13 cellular contexts compared by ENCODE assay signal in the genomic region with DNA sequence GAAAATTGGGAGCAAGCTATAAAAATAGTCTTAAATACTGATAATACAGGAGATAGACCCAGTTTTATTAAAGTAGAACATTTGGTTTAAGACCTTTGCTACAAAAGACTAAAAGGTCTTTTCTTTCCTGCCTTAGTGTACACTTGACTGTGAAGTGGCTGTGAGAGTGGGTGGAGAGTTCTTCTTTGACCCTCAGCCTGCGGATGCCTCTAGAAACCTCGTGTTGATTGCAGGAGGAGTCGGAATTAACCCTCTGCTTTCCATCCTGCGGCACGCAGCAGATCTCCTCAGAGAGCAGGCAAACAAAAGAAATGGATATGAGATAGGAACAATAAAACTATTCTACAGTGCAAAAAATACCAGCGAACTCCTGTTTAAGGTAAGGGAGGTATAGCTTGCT. TPM values are rescaled to one million over a fixed set of nuclear protein-coding genes. Genes with fewer than 3 reads are reported as not detected.
A peak's percentile ranks its signal among the peaks of the same experiment; 100 is the strongest.
DNase-seq lines count a peak whose midpoint lies in the region; ATAC-seq lines count a peak whose summit lies in the region.
"Had no signal": no experiment of that assay in that cellular context is flagged by ENCODE, and none has a peak within 500 bp of the region (broad histone marks: within the 10 kb centered on the region; RNA-seq: fewer than 3 reads in every experiment).

No MANE protein-coding gene starts in this region.

- no peaks in the 10 kb centered on the region for H3K9me3 Mint-ChIP-seq in CD4-positive, CD25-positive, alpha-beta regulatory T cell
- no peaks in the 10 kb centered on the region for H3K9me3 Mint-ChIP-seq in IgD-negative memory B cell
- no peaks in the 10 kb centered on the region for H3K9me3 Mint-ChIP-seq in activated naive CD8-positive, alpha-beta T cell treated with anti-CD3 and anti-CD28 coated beads, Interleukin-2, amount 50 U/mL, for 24 hours
- peaks cover 0 to 2% (median 0%) of the 10 kb centered on the region in 9 donors for H3K9me3 Mint-ChIP-seq in naive thymus-derived CD8-positive, alpha-beta T cell

- peak in 2 of 3 donors; percentile 34 to 72 for DNase-seq in CD4-positive, CD25-positive, alpha-beta regulatory T cell
- DNase-seq in activated naive CD8-positive, alpha-beta T cell treated with anti-CD3 and anti-CD28 coated beads, Interleukin-2, amount 50 U/mL, for 24 hours = peak; percentile 44
- peak in 1 of 10 donors; percentile 29 for DNase-seq in naive thymus-derived CD8-positive, alpha-beta T cell
- DNase-seq in NCI-H2196 treated with DMSO at 0.1 percent for 48 hours (lab: John Stamatoyannopoulos, UW; ENCODE audit: unreplicated experiment) (no peak), NCI-H524 (lab: John Stamatoyannopoulos, UW) (no peak), NCI-H82 treated with DMSO at 0.1 percent for 48 hours (lab: John Stamatoyannopoulos, UW; ENCODE audit: unreplicated experiment) (no peak)
- DNase-seq: esophagus squamous epithelium, GM23248, IMR-90, NCI-H2081 had no signal

- peaks cover 72% of the 10 kb centered on the region for H3K36me3 Mint-ChIP-seq in CD4-positive, CD25-positive, alpha-beta regulatory T cell
- H3K36me3 Mint-ChIP-seq in IgD-negative memory B cell = peaks cover 11% of the 10 kb centered on the region
- H3K36me3 Mint-ChIP-seq in activated naive CD8-positive, alpha-beta T cell treated with anti-CD3 and anti-CD28 coated beads, Interleukin-2, amount 50 U/mL, for 24 hours (ENCODE audit: low read depth) = peaks cover 64% of the 10 kb centered on the region
- H3K36me3 Mint-ChIP-seq in naive thymus-derived CD8-positive, alpha-beta T cell = peaks cover 65 to 92% (median 72%) of the 10 kb centered on the region in 3 donors

- peaks cover 92% of the 10 kb centered on the region for H3K4me1 ChIP-seq in CD4-positive, CD25-positive, alpha-beta regulatory T cell (ENCODE audit: control insufficient read depth, insufficient read depth, low read length, poor library complexity, severe bottlenecking)

- peak overlapping the region; percentile 81 for H3K27ac ChIP-seq in CD4-positive, CD25-positive, alpha-beta regulatory T cell (ENCODE audit: insufficient read depth, low read length, poor library complexity, severe bottlenecking)
- H3K27ac ChIP-seq: C4-2B, GM23248 had no signal

- H3K4me3 ChIP-seq in CD4-positive, CD25-positive, alpha-beta regulatory T cell (ENCODE audit: low read depth, low read length) = peak overlapping the region; percentile 92
- H3K4me3 ChIP-seq: esophagus squamous epithelium, GM23248 had no signal

- H3K36me3 ChIP-seq in CD4-positive, CD25-positive, alpha-beta regulatory T cell (ENCODE audit: control insufficient read depth, insufficient read depth, low read length) = peaks cover 36% of the 10 kb centered on the region

- no peaks in the 10 kb centered on the region for H3K9me3 ChIP-seq in CD4-positive, CD25-positive, alpha-beta regulatory T cell (ENCODE audit: control insufficient read depth in 2 of 2, low read length in 2 of 2)
- H3K9me3 ChIP-seq: esophagus squamous epithelium had no signal

- no peaks in the 10 kb centered on the region for H3K27me3 ChIP-seq in CD4-positive, CD25-positive, alpha-beta regulatory T cell (ENCODE audit: control insufficient read depth, insufficient read depth, low read length)
- H3K27me3 ChIP-seq: esophagus squamous epithelium had no signal

- POLR2A ChIA-PET in naive thymus-derived CD8-positive, alpha-beta T cell (lab: Charles Lee) = interaction anchor here (0.6 to 11.0 kb wide), 15 partner anchors 8 to 541 kb away, joined by 3 to 268 read pairs (median 6); a partner anchor contains a TSS

- H3K27ac Mint-ChIP-seq in CD4-positive, CD25-positive, alpha-beta regulatory T cell = peak overlapping the region; percentile 96 to 99 (median 96)
- H3K27ac Mint-ChIP-seq in IgD-negative memory B cell = peak overlapping the region in 2 of 3 donors; percentile 24 to 86
- peak overlapping the region; percentile 94 for H3K27ac Mint-ChIP-seq in activated naive CD8-positive, alpha-beta T cell treated with anti-CD3 and anti-CD28 coated beads, Interleukin-2, amount 50 U/mL, for 24 hours
- peak overlapping the region; percentile 86 to 99 (median 96) for H3K27ac Mint-ChIP-seq in naive thymus-derived CD8-positive, alpha-beta T cell

- peak; percentile 22 to 26 for ATAC-seq in CD4-positive, CD25-positive, alpha-beta regulatory T cell (ENCODE audit: low read depth in 2 of 2)
- peak; percentile 35 for ATAC-seq in activated naive CD8-positive, alpha-beta T cell treated with anti-CD3 and anti-CD28 coated beads, Interleukin-2, amount 50 U/mL, for 24 hours
- peak; percentile 12 to 15 for ATAC-seq in naive thymus-derived CD8-positive, alpha-beta T cell
- no peak for ATAC-seq in GM18858 (IDR thresholded peaks at IDR 0.05; ENCODE audit: unreplicated experiment)

- no peaks in the 10 kb centered on the region for H3K27me3 Mint-ChIP-seq in CD4-positive, CD25-positive, alpha-beta regulatory T cell
- H3K27me3 Mint-ChIP-seq in IgD-negative memory B cell = no peaks in the 10 kb centered on the region
- H3K27me3 Mint-ChIP-seq in activated naive CD8-positive, alpha-beta T cell treated with anti-CD3 and anti-CD28 coated beads, Interleukin-2, amount 50 U/mL, for 24 hours = no peaks in the 10 kb centered on the region
- H3K27me3 Mint-ChIP-seq in naive thymus-derived CD8-positive, alpha-beta T cell = no peaks in the 10 kb centered on the region

- H3K4me3 Mint-ChIP-seq in CD4-positive, CD25-positive, alpha-beta regulatory T cell = peak overlapping the region; percentile 91 to 96 (median 94)
- peak overlapping the region in 3 of 4 donors; percentile 57 to 74 (median 72) for H3K4me3 Mint-ChIP-seq in IgD-negative memory B cell
- peak overlapping the region; percentile 80 for H3K4me3 Mint-ChIP-seq in activated naive CD8-positive, alpha-beta T cell treated with anti-CD3 and anti-CD28 coated beads, Interleukin-2, amount 50 U/mL, for 24 hours
- peak overlapping the region; percentile 84 to 100 (median 93) for H3K4me3 Mint-ChIP-seq in naive thymus-derived CD8-positive, alpha-beta T cell

- H3K4me1 Mint-ChIP-seq in CD4-positive, CD25-positive, alpha-beta regulatory T cell = peaks cover 49 to 95% (median 80%) of the 10 kb centered on the region in 4 donors
- H3K4me1 Mint-ChIP-seq in IgD-negative memory B cell = peaks cover 13 to 21% (median 20%) of the 10 kb centered on the region in 3 donors
- peaks cover 98% of the 10 kb centered on the region for H3K4me1 Mint-ChIP-seq in activated naive CD8-positive, alpha-beta T cell treated with anti-CD3 and anti-CD28 coated beads, Interleukin-2, amount 50 U/mL, for 24 hours
- H3K4me1 Mint-ChIP-seq in naive thymus-derived CD8-positive, alpha-beta T cell = peaks cover 48 to 99% (median 96%) of the 10 kb centered on the region in 4 donors

RNA-seq across cellular contexts. Expression of a gene that starts 36.5 kb away (rescaled TPM):
- total RNA-seq in CD4-positive, CD25-positive, alpha-beta regulatory T cell = 109 TPM
- 10 to 100 TPM; 31.1 to 67.1 (median 50.4) TPM for polyA plus RNA-seq in CD4-positive, CD25-positive, alpha-beta regulatory T cell
- polyA plus RNA-seq in IgD-negative memory B cell = 9.4 TPM
- 100 to 1,000 TPM; 128 to 132 TPM for total RNA-seq in naive thymus-derived CD8-positive, alpha-beta T cell
- 100 to 1,000 TPM; 106 to 190 (median 168) TPM for polyA plus RNA-seq in naive thymus-derived CD8-positive, alpha-beta T cell

RNA-seq across cellular contexts. Expression of a gene that starts 36.7 kb away (rescaled TPM):
- 20.0 TPM for total RNA-seq in CD4-positive, CD25-positive, alpha-beta regulatory T cell
- polyA plus RNA-seq in CD4-positive, CD25-positive, alpha-beta regulatory T cell = 10 to 100 TPM; 19.6 to 30.0 (median 22.5) TPM
- polyA plus RNA-seq in IgD-negative memory B cell = 22.7 TPM
- total RNA-seq in naive thymus-derived CD8-positive, alpha-beta T cell = 10 to 100 TPM; 16.6 to 17.2 TPM
- polyA plus RNA-seq in naive thymus-derived CD8-positive, alpha-beta T cell = 10 to 100 TPM; 16.7 to 20.9 (median 18.6) TPM

Comparison
In these comparisons a context has a peak if more than half of its experiments do, and no peak if none do; other contexts are left out.
1. DNase-seq: peak in CD4-positive, CD25-positive, alpha-beta regulatory T cell (2 of 3) and activated naive CD8-positive, alpha-beta T cell treated with anti-CD3 and anti-CD28 coated beads, Interleukin-2, amount 50 U/mL, for 24 hours (single experiment); none in NCI-H2196 treated with DMSO at 0.1 percent for 48 hours (single experiment), NCI-H524 (0 of 2) and NCI-H82 treated with DMSO at 0.1 percent for 48 hours (single experiment).
2. Peak in every context shown above with its lines, with median percentiles within 50 percentile points of each other: H3K27ac Mint-ChIP-seq and H3K4me3 Mint-ChIP-seq.